25 cellular contexts compared by ENCODE assay signal in the genomic region with DNA sequence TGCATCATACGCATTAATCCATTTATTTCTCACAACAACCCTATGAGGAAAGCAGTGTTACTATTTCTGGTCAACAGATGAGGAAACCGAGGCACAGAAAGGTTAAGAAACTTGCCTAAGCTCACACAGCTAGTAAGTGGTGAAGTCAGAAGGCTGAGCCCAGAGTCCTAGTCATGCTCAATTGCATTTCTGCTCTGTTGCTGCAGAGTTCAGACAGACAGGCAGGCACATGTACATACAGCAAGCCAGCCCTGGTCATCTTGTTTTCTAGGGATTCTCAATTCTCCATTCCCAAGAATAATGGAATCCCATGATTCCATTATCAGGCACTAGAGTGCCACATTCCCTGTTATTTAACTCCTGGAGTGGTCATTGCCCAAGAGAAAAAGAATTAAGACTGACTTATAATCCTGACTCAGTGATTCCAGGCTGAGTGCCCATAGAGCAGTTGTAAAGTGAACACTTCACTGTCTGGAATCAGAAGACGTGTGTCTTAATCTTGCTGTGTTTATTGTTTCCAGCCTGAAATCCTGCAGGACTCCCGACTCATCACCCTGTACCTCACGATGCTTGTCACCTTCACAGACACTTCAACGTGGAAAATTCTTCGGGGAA. TPM values are rescaled to one million over a fixed set of nuclear protein-coding genes. Genes with fewer than 3 reads are reported as not detected.
DNase-seq lines count a peak whose midpoint lies in the region; ATAC-seq, FAIRE-seq and TF ChIP-seq lines count a peak whose summit lies in the region.
"Had no signal": no experiment of that assay in that cellular context is flagged by ENCODE, and none has a peak within 500 bp of the region (broad histone marks: within the 10 kb centered on the region; RNA-seq: fewer than 3 reads in every experiment).

No MANE protein-coding gene starts in this region.

- TF ChIP-seq EP300 in HepG2 (IDR thresholded peaks at IDR 0.05; ENCODE audit: low read depth in 2 of 2, low read length in 2 of 2) (no peak), HepG2 (CRISPR knock-in tag; IDR thresholded peaks at IDR 0.05; ENCODE audit: borderline replicate concordance) (no peak)

- DNase-seq in AG09309 (ENCODE audit: low read depth) (peak; percentile 69), GM23248 (peak; percentile 64), fibroblast of gingiva (ENCODE audit: low read depth) (peak; percentile 57), osteoblast (ENCODE audit: insufficient read length, low spot score, missing footprints) (no peak), HepG2 (ENCODE audit: low spot score) (no peak), RPMI8226 (no peak)
- DNase-seq: 8988T; ACHN; AML-193; C1 segment of cervical spinal cord; CD4-positive, alpha-beta memory T cell; COR-L47; DMS53; KBM-7; MV-4-11; NCI-H1105; NCI-H146; NCI-H1930; NCI-H2107; NCI-H69; SHP77 had no signal

- BruUV-seq in HepG2 (replicated peaks; lab: Mats Ljungman, UMichigan): no TSS peak

- no peak for FAIRE-seq in HepG2 (lab: Jason Lieb, UNC)
- FAIRE-seq: GM12878, H54 had no signal

- TF ChIP-seq RAD21 in HepG2 (CRISPR knock-in tag; IDR thresholded peaks at IDR 0.05): no peak

- H3K9me2 ChIP-seq in GM23248 (ENCODE audit: insufficient read depth): no peaks in the 10 kb centered on the region

- H3K9ac ChIP-seq in GM23248: peak overlapping the region; percentile 38; the same call in 1 of the 2 replicates
- H3K9ac ChIP-seq in HepG2 (ENCODE audit: insufficient read depth, low read depth, low read length): no peak overlapping the region

- no peaks in the 10 kb centered on the region; the same call in 1 of the 2 replicates for H3F3A ChIP-seq in GM23248 (ENCODE audit: insufficient read depth)

- H3K79me2 ChIP-seq in GM23248 (ENCODE audit: insufficient read depth) (no peaks in the 10 kb centered on the region), osteoblast (ENCODE audit: insufficient read depth, low read length) (no peaks in the 10 kb centered on the region), HepG2 (ENCODE audit: insufficient read depth, low read length) (no peaks in the 10 kb centered on the region)

- intact Hi-C loops in HepG2 (cut with micrococcal nuclease; ENCODE audit: unreplicated experiment): no loop called here

- POLR2A ChIA-PET in HepG2 (lab: Yijun Ruan, JAX): no interaction called here

- CTCF ChIA-PET in HepG2 (lab: Yijun Ruan, JAX; ENCODE audit: low intra/inter-chr PET ratio, low total read pairs): no interaction called here

- H2AFZ ChIP-seq in GM23248: no peak overlapping the region
- no peak overlapping the region for H2AFZ ChIP-seq in osteoblast (ENCODE audit: low read length)
- H2AFZ ChIP-seq in HepG2 (ENCODE audit: low read length): no peak overlapping the region

- TF ChIP-seq CTCF in AG09309 (IDR thresholded peaks at IDR 0.05; ENCODE audit: control insufficient read depth, insufficient read depth, low read depth, low read length, missing control alignments) (no peak), osteoblast (IDR thresholded peaks at IDR 0.05; ENCODE audit: extremely low read depth, low read depth, low read length) (no peak), HepG2 (CRISPR knock-in tag; IDR thresholded peaks at IDR 0.05) (no peak)

- H3K36me3 ChIP-seq in GM23248 (ENCODE audit: low read depth): peaks cover 75% of the 10 kb centered on the region
- H3K36me3 ChIP-seq in osteoblast (ENCODE audit: insufficient read depth, low read length): peaks cover 92% of the 10 kb centered on the region
- H3K36me3 ChIP-seq in HepG2 (replicated peaks in 1 of 2; ENCODE audit: control insufficient read depth in 1 of 2, insufficient read depth in 2 of 2, low read length in 2 of 2): peaks cover 26 to 83% of the 10 kb centered on the region in 2 experiments

- H3K4me2 ChIP-seq in GM23248 (ENCODE audit: unreplicated experiment) (no peak overlapping the region), osteoblast (ENCODE audit: insufficient read depth, low read length) (no peak overlapping the region), HepG2 (ENCODE audit: low read depth, low read length) (no peak overlapping the region)

- WGBS in GM23248 (ENCODE audit: low coverage in 1 of 2, low lambda C conversion rate in 2 of 2, missing lambda C conversion rate in 2 of 2), 2 experiments: 73 to 75% methylated on average over 7 of the region's 7 CpGs
- WGBS in HepG2 (ENCODE audit: low lambda C conversion rate): 96% methylated on average over 7 of the region's 7 CpGs

- in situ Hi-C loops in GM23248 (cut with MboI) (no loop called here), HepG2 (cut with HindIII; ENCODE audit: extremely low pct_ligation_motif_present, low pct_unique_long_range_greater_than_20kb) (no loop called here)

- no peak for ATAC-seq in HepG2
- no peak for ATAC-seq in GM21423 (IDR thresholded peaks at IDR 0.05; ENCODE audit: unreplicated experiment)
- ATAC-seq: GM12878 had no signal

- no peaks in the 10 kb centered on the region for H3K9me3 ChIP-seq in GM23248 (ENCODE audit: low read depth)
- no peaks in the 10 kb centered on the region for H3K9me3 ChIP-seq in osteoblast (ENCODE audit: low read depth, low read length)
- no peaks in the 10 kb centered on the region for H3K9me3 ChIP-seq in HepG2 (ENCODE audit: low read length)

- H3K27ac ChIP-seq in GM23248 (peak overlapping the region; percentile 39), osteoblast (ENCODE audit: low read depth, low read length) (peak overlapping the region; percentile 28), HepG2 (ENCODE audit: extremely low read length, insufficient read depth, low read length) (no peak overlapping the region)
- H3K27ac ChIP-seq: RWPE1 had no signal

- no peak for TF ChIP-seq POLR2A in HepG2 (IDR thresholded peaks at IDR 0.05; ENCODE audit: insufficient read depth in 1 of 2, low read depth in 2 of 2, low read length in 2 of 2)

- H4K20me1 ChIP-seq in GM23248 (ENCODE audit: insufficient read depth) (no peaks in the 10 kb centered on the region), osteoblast (ENCODE audit: insufficient read depth, low read length) (no peaks in the 10 kb centered on the region), HepG2 (ENCODE audit: insufficient read depth, low read length) (no peaks in the 10 kb centered on the region)

- H3K4me3 ChIP-seq in AG09309 (ENCODE audit: control insufficient read depth, low read depth, low read length): no peak overlapping the region
- no peak overlapping the region for H3K4me3 ChIP-seq in GM23248
- H3K4me3 ChIP-seq in osteoblast (ENCODE audit: insufficient read depth, low read length): no peak overlapping the region
- H3K4me3 ChIP-seq in HepG2 (replicated peaks in 1 of 3; ENCODE audit: insufficient read depth in 1 of 3, low read depth in 2 of 3, low read length in 3 of 3): no peak overlapping the region
- H3K4me3 ChIP-seq: GM12878 had no signal

- no peaks in the 10 kb centered on the region for H3K4me1 ChIP-seq in GM23248 (ENCODE audit: insufficient read depth)
- no peaks in the 10 kb centered on the region for H3K4me1 ChIP-seq in osteoblast (ENCODE audit: insufficient read depth, low read length)
- H3K4me1 ChIP-seq in HepG2 (ENCODE audit: insufficient read depth, low read length): peaks cover 4% of the 10 kb centered on the region

- H3K27me3 ChIP-seq in GM23248 (replicated peaks; ENCODE audit: insufficient read depth) (no peaks in the 10 kb centered on the region), osteoblast (ENCODE audit: insufficient read depth, low read length) (no peaks in the 10 kb centered on the region), HepG2 (ENCODE audit: control insufficient read depth in 1 of 2, insufficient read depth in 2 of 2, low read length in 2 of 2) (no peaks in the 10 kb centered on the region)

RNA-seq across cellular contexts. Expression of a gene that starts 10.7 kb away (rescaled TPM):
- total RNA-seq in GM23248 (2014; rRNA removed; shearing (Covaris generic)): 32.0 and 34.7 TPM in 2 replicates
- 34.3 and 38.3 TPM in 2 replicates for polyA plus RNA-seq in GM23248 (2016; fragmentation: Nextera tagmentation; extraction: Ambion mirVana)
- total RNA-seq in osteoblast: 34.8 and 40.9 TPM in 2 replicates
- 25.3 and 31.5 TPM in 2 replicates for total RNA-seq in HepG2 (2016; rRNA removed; fragmentation: Illumina TruSeq; extraction: Trizol)
- total RNA-seq in HepG2 (2016; cell fraction: cytosol; rRNA removed; fragmentation: Illumina TruSeq; extraction: Trizol; ENCODE audit: low read depth): 30.2 and 32.0 TPM in 2 replicates
- 26.5 and 33.2 TPM in 2 replicates for total RNA-seq in HepG2 (2016; cell fraction: insoluble cytoplasmic fraction; rRNA removed; fragmentation: Illumina TruSeq; extraction: Trizol)
- 41.9 and 47.4 TPM in 2 replicates for total RNA-seq in HepG2 (2016; cell fraction: membrane; rRNA removed; fragmentation: Illumina TruSeq; extraction: Trizol)
- 27.6 and 29.3 TPM in 2 replicates for total RNA-seq in HepG2 (2016; cell fraction: nucleus; rRNA removed; fragmentation: Illumina TruSeq; extraction: Trizol)
- polyA plus RNA-seq in HepG2 (2011; rRNA removed): 22.7 and 26.0 TPM in 2 replicates
- polyA plus RNA-seq in HepG2 (2011; cell fraction: cytosol; rRNA removed): 14.5 and 17.1 TPM in 2 replicates
- polyA plus RNA-seq in HepG2 (2011; cell fraction: nucleus; rRNA removed): 61.8 and 62.4 TPM in 2 replicates
- 11.8 and 14.4 TPM in 2 replicates for polyA plus RNA-seq in HepG2 (2012)
- 26.4 and 35.0 TPM in 2 replicates for polyA plus RNA-seq in HepG2 (2016; cell fraction: cytosol; fragmentation: Illumina TruSeq; extraction: Trizol; ENCODE audit: low read depth)
- 22.0 and 25.4 TPM in 2 replicates for polyA plus RNA-seq in HepG2 (2016; cell fraction: insoluble cytoplasmic fraction; fragmentation: Illumina TruSeq; extraction: Trizol; ENCODE audit: low read depth)
- polyA plus RNA-seq in HepG2 (2016; cell fraction: membrane; fragmentation: Illumina TruSeq; extraction: Trizol; ENCODE audit: low read depth): 28.4 and 35.1 TPM in 2 replicates
- polyA plus RNA-seq in HepG2 (2016; cell fraction: nucleus; fragmentation: Illumina TruSeq; extraction: Trizol; ENCODE audit: insufficient read depth, low read depth): 28.2 and 30.2 TPM in 2 replicates
- polyA minus RNA-seq in HepG2 (2011; rRNA and poly(A)+ RNA removed; ENCODE audit: low replicate concordance): 27.1 and 49.0 TPM in 2 replicates
- 13.7 and 15.7 TPM in 2 replicates for polyA minus RNA-seq in HepG2 (2011; cell fraction: cytosol; rRNA and poly(A)+ RNA removed)
- 55.0 and 69.5 TPM in 2 replicates for polyA minus RNA-seq in HepG2 (2011; cell fraction: nucleus; rRNA and poly(A)+ RNA removed)

RNA-seq across cellular contexts. Expression of a gene that starts 11.1 kb away (rescaled TPM):
- total RNA-seq in GM23248 (2014; rRNA removed; shearing (Covaris generic)): 97.0 and 117 TPM in 2 replicates
- polyA plus RNA-seq in GM23248 (2016; fragmentation: Nextera tagmentation; extraction: Ambion mirVana) (81.1 and 83.4 TPM in 2 replicates), HepG2 (2011; rRNA removed) (25.4 and 30.2 TPM in 2 replicates)
- total RNA-seq in osteoblast (94.6 and 102 TPM in 2 replicates), HepG2 (2016; rRNA removed; fragmentation: Illumina TruSeq; extraction: Trizol) (6.9 and 12.5 TPM in 2 replicates)
- total RNA-seq in HepG2 (2016; cell fraction: cytosol; rRNA removed; fragmentation: Illumina TruSeq; extraction: Trizol; ENCODE audit: low read depth): 2.1 and 3.7 TPM in 2 replicates
- total RNA-seq in HepG2 (2016; cell fraction: insoluble cytoplasmic fraction; rRNA removed; fragmentation: Illumina TruSeq; extraction: Trizol): 6.4 and 9.2 TPM in 2 replicates
- total RNA-seq in HepG2 (2016; cell fraction: membrane; rRNA removed; fragmentation: Illumina TruSeq; extraction: Trizol): 5.5 and 5.7 TPM in 2 replicates
- total RNA-seq in HepG2 (2016; cell fraction: nucleus; rRNA removed; fragmentation: Illumina TruSeq; extraction: Trizol): 11.5 and 12.2 TPM in 2 replicates
- 21.1 and 22.0 TPM in 2 replicates for polyA plus RNA-seq in HepG2 (2011; cell fraction: cytosol; rRNA removed)
- polyA plus RNA-seq in HepG2 (2011; cell fraction: nucleus; rRNA removed): 28.4 and 32.1 TPM in 2 replicates
- 11.1 TPM in 2 replicates for polyA plus RNA-seq in HepG2 (2012)
- 1.4 and 1.7 TPM in 2 replicates for polyA plus RNA-seq in HepG2 (2016; cell fraction: cytosol; fragmentation: Illumina TruSeq; extraction: Trizol; ENCODE audit: low read depth)
- polyA plus RNA-seq in HepG2 (2016; cell fraction: insoluble cytoplasmic fraction; fragmentation: Illumina TruSeq; extraction: Trizol; ENCODE audit: low read depth): 21.4 and 22.8 TPM in 2 replicates
- 4.0 and 4.6 TPM in 2 replicates for polyA plus RNA-seq in HepG2 (2016; cell fraction: membrane; fragmentation: Illumina TruSeq; extraction: Trizol; ENCODE audit: low read depth)
- polyA plus RNA-seq in HepG2 (2016; cell fraction: nucleus; fragmentation: Illumina TruSeq; extraction: Trizol; ENCODE audit: insufficient read depth, low read depth): 18.0 and 18.6 TPM in 2 replicates
- polyA minus RNA-seq in HepG2 (2011; rRNA and poly(A)+ RNA removed; ENCODE audit: low replicate concordance): 96.2 and 112 TPM in 2 replicates
- polyA minus RNA-seq in HepG2 (2011; cell fraction: cytosol; rRNA and poly(A)+ RNA removed): 15.2 and 22.8 TPM in 2 replicates
- 33.0 and 56.2 TPM in 2 replicates for polyA minus RNA-seq in HepG2 (2011; cell fraction: nucleus; rRNA and poly(A)+ RNA removed)

Comparison
In these comparisons a context has a peak if more than half of its experiments do, and no peak if none do; other contexts are left out.
1. DNase-seq: peak in AG09309 (single experiment), GM23248 (single experiment) and fibroblast of gingiva (single experiment); none in osteoblast (single experiment), HepG2 (single experiment) and RPMI8226 (single experiment).